In genomic region chr2:120313695-120314615, GRCh38 we compare ENCODE assay signal across 2 cellular contexts.
TF ChIP-seq lines count a peak whose summit lies in the region.

No MANE protein-coding gene starts in this region.

TF ChIP-seq in SK-N-SH, 30 proteins besides CTCF, POLR2A, EP300 and RAD21:
- TF ChIP-seq USF1 (IDR thresholded peaks at IDR 0.05; ENCODE audit: borderline replicate concordance, low read depth) (no peak), YY1 (IDR thresholded peaks at IDR 0.05; ENCODE audit: low read depth) (no peak), CHD2 (IDR thresholded peaks at IDR 0.05; ENCODE audit: low read length, partially characterized antibody) (no peak), SMC3 (IDR thresholded peaks at IDR 0.05; ENCODE audit: low read depth, low read length) (no peak), NRF1 (IDR thresholded peaks at IDR 0.05; ENCODE audit: low read depth, low read length) (no peak), USF2 (IDR thresholded peaks at IDR 0.05; ENCODE audit: borderline replicate concordance, low read depth, low read length) (no peak), IRF3 (IDR thresholded peaks at IDR 0.05; ENCODE audit: low read depth, low read length) (no peak), POLR2AphosphoS5 (IDR thresholded peaks at IDR 0.05; ENCODE audit: low read depth, low read length) (no peak), TCF12 (IDR thresholded peaks at IDR 0.05) (no peak), MXI1 (IDR thresholded peaks at IDR 0.05; ENCODE audit: low read depth, low read length) (no peak), FOXJ3 (CRISPR knock-in tag; IDR thresholded peaks at IDR 0.05) (no peak), RFX5 (IDR thresholded peaks at IDR 0.05; ENCODE audit: low read length) (no peak)

TF ChIP-seq in SK-N-SH treated with all-trans-retinoic acid at 6 μM for 48 hours, 23 proteins besides CTCF, POLR2A, EP300 and RAD21:
- no peak for TF ChIP-seq PATZ1 (CRISPR knock-in tag; IDR thresholded peaks at IDR 0.05; ENCODE audit: borderline replicate concordance)
- TF ChIP-seq, protein P1, sequence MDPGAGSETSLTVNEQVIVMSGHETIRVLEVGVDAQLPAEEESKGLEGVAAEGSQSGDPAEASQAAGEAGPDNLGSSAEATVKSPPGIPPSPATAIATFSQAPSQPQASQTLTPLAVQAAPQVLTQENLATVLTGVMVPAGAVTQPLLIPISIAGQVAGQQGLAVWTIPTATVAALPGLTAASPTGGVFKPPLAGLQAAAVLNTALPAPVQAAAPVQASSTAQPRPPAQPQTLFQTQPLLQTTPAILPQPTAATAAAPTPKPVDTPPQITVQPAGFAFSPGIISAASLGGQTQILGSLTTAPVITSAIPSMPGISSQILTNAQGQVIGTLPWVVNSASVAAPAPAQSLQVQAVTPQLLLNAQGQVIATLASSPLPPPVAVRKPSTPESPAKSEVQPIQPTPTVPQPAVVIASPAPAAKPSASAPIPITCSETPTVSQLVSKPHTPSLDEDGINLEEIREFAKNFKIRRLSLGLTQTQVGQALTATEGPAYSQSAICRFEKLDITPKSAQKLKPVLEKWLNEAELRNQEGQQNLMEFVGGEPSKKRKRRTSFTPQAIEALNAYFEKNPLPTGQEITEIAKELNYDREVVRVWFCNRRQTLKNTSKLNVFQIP (CRISPR knock-in tag; IDR thresholded peaks at IDR 0.05; ENCODE audit: borderline replicate concordance, low read depth) = no peak
- TF ChIP-seq OSR1 (CRISPR knock-in tag; IDR thresholded peaks at IDR 0.05) = no peak
- TF ChIP-seq, protein P2, sequence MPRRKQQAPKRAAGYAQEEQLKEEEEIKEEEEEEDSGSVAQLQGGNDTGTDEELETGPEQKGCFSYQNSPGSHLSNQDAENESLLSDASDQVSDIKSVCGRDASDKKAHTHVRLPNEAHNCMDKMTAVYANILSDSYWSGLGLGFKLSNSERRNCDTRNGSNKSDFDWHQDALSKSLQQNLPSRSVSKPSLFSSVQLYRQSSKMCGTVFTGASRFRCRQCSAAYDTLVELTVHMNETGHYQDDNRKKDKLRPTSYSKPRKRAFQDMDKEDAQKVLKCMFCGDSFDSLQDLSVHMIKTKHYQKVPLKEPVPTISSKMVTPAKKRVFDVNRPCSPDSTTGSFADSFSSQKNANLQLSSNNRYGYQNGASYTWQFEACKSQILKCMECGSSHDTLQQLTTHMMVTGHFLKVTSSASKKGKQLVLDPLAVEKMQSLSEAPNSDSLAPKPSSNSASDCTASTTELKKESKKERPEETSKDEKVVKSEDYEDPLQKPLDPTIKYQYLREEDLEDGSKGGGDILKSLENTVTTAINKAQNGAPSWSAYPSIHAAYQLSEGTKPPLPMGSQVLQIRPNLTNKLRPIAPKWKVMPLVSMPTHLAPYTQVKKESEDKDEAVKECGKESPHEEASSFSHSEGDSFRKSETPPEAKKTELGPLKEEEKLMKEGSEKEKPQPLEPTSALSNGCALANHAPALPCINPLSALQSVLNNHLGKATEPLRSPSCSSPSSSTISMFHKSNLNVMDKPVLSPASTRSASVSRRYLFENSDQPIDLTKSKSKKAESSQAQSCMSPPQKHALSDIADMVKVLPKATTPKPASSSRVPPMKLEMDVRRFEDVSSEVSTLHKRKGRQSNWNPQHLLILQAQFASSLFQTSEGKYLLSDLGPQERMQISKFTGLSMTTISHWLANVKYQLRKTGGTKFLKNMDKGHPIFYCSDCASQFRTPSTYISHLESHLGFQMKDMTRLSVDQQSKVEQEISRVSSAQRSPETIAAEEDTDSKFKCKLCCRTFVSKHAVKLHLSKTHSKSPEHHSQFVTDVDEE (CRISPR knock-in tag; IDR thresholded peaks at IDR 0.05) = no peak
- no peak for TF ChIP-seq CSRNP3 (CRISPR knock-in tag; IDR thresholded peaks at IDR 0.05)
- no peak for TF ChIP-seq ZFP3 (CRISPR knock-in tag; IDR thresholded peaks at IDR 0.05)
- TF ChIP-seq TCF4 (CRISPR knock-in tag; IDR thresholded peaks at IDR 0.05; ENCODE audit: borderline replicate concordance) = no peak
- no peak for TF ChIP-seq ESRRG (CRISPR knock-in tag; IDR thresholded peaks at IDR 0.05)
- no peak for TF ChIP-seq ISL1 (CRISPR knock-in tag; IDR thresholded peaks at IDR 0.05)
- no peak for TF ChIP-seq ZNF70 (CRISPR knock-in tag; IDR thresholded peaks at IDR 0.05)
- no peak for TF ChIP-seq PPARA (CRISPR knock-in tag; IDR thresholded peaks at IDR 0.05; ENCODE audit: borderline replicate concordance)
- no peak for TF ChIP-seq ZFP30 (CRISPR knock-in tag; IDR thresholded peaks at IDR 0.05)
- TF ChIP-seq CREB5 (CRISPR knock-in tag; IDR thresholded peaks at IDR 0.05; ENCODE audit: low read depth) = no peak
- TF ChIP-seq BACH2 (CRISPR knock-in tag; IDR thresholded peaks at IDR 0.05; ENCODE audit: borderline replicate concordance) = no peak
TF ChIP-seq in SK-N-SH treated with all-trans-retinoic acid at 6 μM for 48 hours: peak in this region for 0.
